ENCODE assay signal across 27 cellular contexts in the genomic region with DNA sequence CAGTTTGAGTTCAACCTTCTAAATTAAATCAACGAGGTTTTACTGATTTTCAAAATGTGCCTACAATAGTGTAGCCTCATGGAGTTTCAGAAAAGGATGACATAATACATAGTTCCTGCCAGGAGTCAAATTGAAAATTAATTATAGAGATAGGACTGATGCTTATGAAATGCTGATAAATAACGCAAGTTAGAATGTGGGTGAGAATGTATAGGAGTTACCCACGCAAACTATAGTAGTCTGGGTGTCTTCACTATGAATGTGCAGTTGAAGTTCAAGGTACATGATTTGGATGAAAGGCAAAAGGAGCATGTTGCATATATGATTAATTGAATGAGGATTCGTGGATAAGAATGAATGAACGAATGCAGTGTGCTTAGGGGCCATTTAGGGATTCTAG.
"Had no signal": no experiment of that assay in that cellular context is flagged by ENCODE, and none has a peak within 500 bp of the region (broad histone marks: within the 10 kb centered on the region; RNA-seq: fewer than 3 reads in every experiment).

No MANE protein-coding gene starts in this region.

- H3K36me3 ChIP-seq: colonic mucosa, esophagus squamous epithelium, gastrocnemius medialis, heart right ventricle, left lung, lower lobe of right lung had no signal

- H3K9me3 ChIP-seq: colonic mucosa, esophagus squamous epithelium, gastrocnemius medialis, heart right ventricle, left lung, lower lobe of right lung, mucosa of descending colon had no signal

- H3K4me3 Mint-ChIP-seq: dendritic cell treated with granulocyte-macrophage colony-stimulating factor and Interleukin-4, amounts not matched to agents 40 ng/mL and 50 ng/mL, for 4 days; effector memory CD8-positive, alpha-beta T cell; endodermal cell; mesothelial cell of epicardium had no signal

- H3K27ac ChIP-seq: colonic mucosa, epithelial cell of prostate, esophagus squamous epithelium, gastrocnemius medialis, heart right ventricle, left lung, lower lobe of right lung had no signal

- H3K36me3 Mint-ChIP-seq: mesothelial cell of epicardium had no signal

- DNase-seq: colonic mucosa; cortex of kidney; effector CD8-positive, alpha-beta T cell; effector memory CD8-positive, alpha-beta T cell; endodermal cell; erythroblast; esophagus squamous epithelium; foreskin fibroblast; foreskin melanocyte; gastrocnemius medialis; glutamatergic neuron; head of caudate nucleus; heart right ventricle; hippocampal formation; left cardiac atrium; left lung; left ventricle myocardium superior; lower lobe of right lung; mesenchymal stem cell; mucosa of descending colon had no signal

- ATAC-seq: effector memory CD8-positive, alpha-beta T cell; esophagus mucosa; gastrocnemius medialis; heart right ventricle; left cardiac atrium; left lung; left ventricle myocardium superior; lower lobe of right lung; mucosa of descending colon had no signal

- FAIRE-seq: endometrium, islet of Langerhans, keratinocyte had no signal

- H3K4me1 ChIP-seq: colonic mucosa, gastrocnemius medialis, lower lobe of right lung had no signal

- H3K27me3 Mint-ChIP-seq: dendritic cell treated with granulocyte-macrophage colony-stimulating factor and Interleukin-4, amounts not matched to agents 40 ng/mL and 50 ng/mL, for 4 days; effector memory CD8-positive, alpha-beta T cell had no signal

- H3K9me3 Mint-ChIP-seq: dendritic cell treated with granulocyte-macrophage colony-stimulating factor and Interleukin-4, amounts not matched to agents 40 ng/mL and 50 ng/mL, for 4 days; effector memory CD8-positive, alpha-beta T cell; endodermal cell; mesothelial cell of epicardium had no signal

- H3K4me3 ChIP-seq: colonic mucosa, esophagus squamous epithelium, gastrocnemius medialis, heart right ventricle, left lung, lower lobe of right lung, mucosa of descending colon had no signal

- H3K27me3 ChIP-seq: colonic mucosa, esophagus squamous epithelium, gastrocnemius medialis, left lung had no signal

- H3K27ac Mint-ChIP-seq: dendritic cell treated with granulocyte-macrophage colony-stimulating factor and Interleukin-4, amounts not matched to agents 40 ng/mL and 50 ng/mL, for 4 days; effector memory CD8-positive, alpha-beta T cell; endodermal cell; mesothelial cell of epicardium had no signal
